13 cellular contexts compared by ENCODE assay signal in genomic region chr3:194313642-194314430, GRCh38. TPM values are rescaled to one million over a fixed set of nuclear protein-coding genes. Genes with fewer than 3 reads are reported as not detected.
A peak's percentile ranks its signal among the peaks of the same experiment; 100 is the strongest.
DNase-seq lines count a peak whose midpoint lies in the region; ATAC-seq and TF ChIP-seq lines count a peak whose summit lies in the region.
"Had no signal": no experiment of that assay in that cellular context is flagged by ENCODE, and none has a peak within 500 bp of the region (broad histone marks: within the 10 kb centered on the region; RNA-seq: fewer than 3 reads in every experiment).

No MANE protein-coding gene starts in this region.

- H3K27ac ChIP-seq in breast epithelium = peak overlapping the region; percentile 68 to 81
- H3K27ac ChIP-seq: BLaER1 treated with 17β-estradiol and CSF1 and Interleukin-3, amounts not matched to agents 10 nM and 100 nM had no signal

- H3K36me3 Mint-ChIP-seq in MCF 10A (ENCODE audit: insufficient read depth, unreplicated experiment) = no peaks in the 10 kb centered on the region

- no peak overlapping the region for H3K27ac Mint-ChIP-seq in MCF 10A (ENCODE audit: low read depth, unreplicated experiment)
- H3K27ac Mint-ChIP-seq: activated naive CD4-positive, alpha-beta T cell treated with anti-CD3 and anti-CD28 coated beads, Interleukin-2, amount 50 U/mL, for 72 hours; IgD-negative memory B cell had no signal

- ATAC-seq in left lobe of liver = no peak
- ATAC-seq: activated naive CD4-positive, alpha-beta T cell treated with anti-CD3 and anti-CD28 coated beads, Interleukin-2, amount 50 U/mL, for 72 hours had no signal

- peaks cover 2 to 5% of the 10 kb centered on the region in 2 donors for H3K9me3 ChIP-seq in breast epithelium

- DNase-seq in breast epithelium (ENCODE audit: low spot score in 2 of 2) (no peak), MCF 10A (ENCODE audit: unreplicated experiment) (no peak), ecto neural progenitor cell (ENCODE audit: low spot score) (peak; percentile 55), mesenteric fat pad (ENCODE audit: low spot score) (peak; percentile 90), occipital lobe (lab: John Stamatoyannopoulos, UW) (no peak), left lobe of liver (ENCODE audit: low spot score) (no peak), NCI-H1417 treated with DMSO at 0.1 percent for 48 hours (lab: John Stamatoyannopoulos, UW) (no peak)
- no peak for DNase-seq in activated CD8-positive, alpha-beta memory T cell treated with anti-CD3 and anti-CD28 coated beads for 24 hours
- DNase-seq: stimulated activated CD4-positive, alpha-beta T cell treated with anti-CD3 and anti-CD28 coated beads, Interleukin-4, amount 100 ng/mL, for 4 hours had no signal

- H3K4me3 ChIP-seq in breast epithelium = no peak overlapping the region
- H3K4me3 ChIP-seq: BLaER1 treated with 17β-estradiol and CSF1 and Interleukin-3, amounts not matched to agents 10 nM and 100 nM had no signal

- H3K4me1 ChIP-seq in breast epithelium = peaks cover 9 to 16% of the 10 kb centered on the region in 2 donors

- no peak for TF ChIP-seq POLR2A in breast epithelium (IDR thresholded peaks at IDR 0.05)

- CTCF ChIA-PET in MCF 10A (lab: Yijun Ruan, JAX) = interaction anchor here (0.6 to 4.8 kb wide), 11 partner anchors 9 to 650 kb away, joined by 3 to 47 read pairs (median 3); no protein-coding TSS in a partner anchor

- H3K4me1 Mint-ChIP-seq in MCF 10A (ENCODE audit: insufficient read depth, unreplicated experiment) = peaks cover 11% of the 10 kb centered on the region

- TF ChIP-seq CTCF in breast epithelium (IDR thresholded peaks at IDR 0.05) (peak in 1 of 3 donors; percentile 19), MCF 10A (IDR thresholded peaks at IDR 0.05; ENCODE audit: unreplicated experiment) (no peak)

- H3K27me3 ChIP-seq in breast epithelium = no peaks in the 10 kb centered on the region

- H3K36me3 ChIP-seq in breast epithelium = no peaks in the 10 kb centered on the region
- H3K36me3 ChIP-seq: BLaER1 treated with 17β-estradiol and CSF1 and Interleukin-3, amounts not matched to agents 10 nM and 100 nM had no signal

- no peaks in the 10 kb centered on the region for H3K27me3 Mint-ChIP-seq in MCF 10A (ENCODE audit: insufficient read depth, unreplicated experiment)

- no TSS peak for BruUV-seq in MCF 10A (replicated peaks; lab: Mats Ljungman, UMichigan)

- POLR2A ChIA-PET in MCF 10A (lab: Yijun Ruan, JAX) = interaction anchor here (0.6 to 1.1 kb wide), 7 partner anchors 7 to 649 kb away, joined by 3 to 4 read pairs (median 3); no protein-coding TSS in a partner anchor

- H3K9me3 Mint-ChIP-seq in MCF 10A (ENCODE audit: unreplicated experiment) = no peaks in the 10 kb centered on the region

- intact Hi-C loops in breast epithelium (cut with DNase I; ENCODE audit: low total_unique reads) (loop anchor here (10.0 kb wide), 1 partner anchor 179 kb away; the partner anchor contains the start of gene HES1), MCF 10A (cut with micrococcal nuclease) (loop anchor here (2.0 kb wide), 2 partner anchors 477 to 525 kb away; no protein-coding TSS in a partner anchor)

- H3K4me3 Mint-ChIP-seq in MCF 10A (ENCODE audit: unreplicated experiment) = no peak overlapping the region

RNA-seq across cellular contexts. Expression of gene CPN2, which starts 37.3 kb away (rescaled TPM):
- total RNA-seq in breast epithelium = under 1 TPM in 1 of 3 donors, not detected in 2; 0.16 TPM
- total RNA-seq in MCF 10A (2022) = not detected in 2 replicates
- 0.16 TPM for total RNA-seq in mesenteric fat pad
- not detected for total RNA-seq in occipital lobe
- total RNA-seq in left lobe of liver = 159 TPM
- total RNA-seq: activated naive CD4-positive, alpha-beta T cell treated with anti-CD3 and anti-CD28 coated beads, Interleukin-2, amount 50 U/mL, for 72 hours; esophagus mucosa had no signal

RNA-seq across cellular contexts. Expression of gene LRRC15, which starts 55.7 kb away (rescaled TPM):
- total RNA-seq in breast epithelium (under 1 TPM; 0.15 to 0.48 (median 0.33) TPM), MCF 10A (2022) (not detected in 2 replicates), mesenteric fat pad (0.35 TPM), occipital lobe (not detected), left lobe of liver (not detected)
- total RNA-seq: activated naive CD4-positive, alpha-beta T cell treated with anti-CD3 and anti-CD28 coated beads, Interleukin-2, amount 50 U/mL, for 72 hours had no signal

Comparison
In these comparisons a context has a peak if more than half of its experiments do, and no peak if none do; other contexts are left out.
1. DNase-seq: peak in ecto neural progenitor cell (single experiment) and mesenteric fat pad (single experiment); none in breast epithelium (0 of 2), MCF 10A (single experiment), occipital lobe (single experiment), left lobe of liver (single experiment), activated CD8-positive, alpha-beta memory T cell treated with anti-CD3 and anti-CD28 coated beads for 24 hours (single experiment) and NCI-H1417 treated with DMSO at 0.1 percent for 48 hours (single experiment).
2. RNA of gene CPN2, which starts 37.3 kb away (total RNA-seq): 159 TPM in left lobe of liver (single experiment); 0.16 TPM in mesenteric fat pad (single experiment), 0.16 TPM in breast epithelium, not detected in MCF 10A and not detected in occipital lobe (single experiment); every median in the first group is over 100 times any median in the second.